Comparison of ENCODE assay signal across 8 cellular contexts in the genomic region with DNA sequence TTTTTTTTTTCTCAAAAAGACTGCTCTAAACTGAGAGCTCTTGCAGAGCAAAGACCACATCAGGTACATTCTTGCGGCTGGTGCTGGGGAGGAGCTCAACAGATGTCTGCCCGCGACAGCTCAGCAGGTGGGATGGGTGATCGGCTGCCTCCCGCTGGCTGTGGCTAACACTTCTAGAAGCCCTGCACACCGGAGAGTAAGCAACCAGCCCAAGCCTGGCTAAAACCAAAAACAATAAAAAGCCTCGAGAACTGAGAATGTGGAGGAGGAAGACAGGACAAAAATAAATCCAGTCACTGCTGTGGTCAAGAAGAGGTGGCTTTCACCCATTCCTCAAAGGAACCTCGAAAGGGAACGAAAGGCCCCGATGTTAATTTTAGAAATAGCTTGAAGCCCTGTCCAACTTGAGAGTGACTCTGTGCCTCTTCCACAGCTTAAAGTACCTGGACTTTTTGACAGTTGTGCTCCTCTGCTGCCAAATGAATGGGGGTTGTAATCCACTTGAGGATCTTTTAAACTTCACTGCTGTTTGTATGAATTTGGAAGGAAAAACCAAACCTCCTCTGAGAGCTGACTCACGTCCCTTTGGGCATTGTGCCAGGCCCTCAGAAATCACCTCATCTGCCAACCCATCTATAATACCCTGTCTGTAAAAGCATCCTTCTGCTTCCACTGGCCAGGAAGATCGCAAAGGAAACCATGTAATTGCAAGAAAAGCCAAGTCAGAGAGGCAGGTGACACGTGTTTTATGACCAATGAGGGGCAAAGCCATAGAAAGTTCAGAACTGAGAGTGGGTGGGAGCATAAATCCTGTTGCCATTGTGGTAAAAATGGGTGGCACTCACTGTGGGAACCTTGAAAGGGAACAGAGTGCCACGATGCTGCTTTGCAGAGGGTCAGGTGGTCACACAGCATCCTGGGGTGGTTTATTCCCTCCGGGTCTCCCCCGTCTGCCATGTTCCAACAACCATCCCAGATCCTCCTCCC.
A peak's percentile ranks its signal among the peaks of the same experiment; 100 is the strongest.
DNase-seq lines count a peak whose midpoint lies in the region; ATAC-seq and TF ChIP-seq lines count a peak whose summit lies in the region.

No MANE protein-coding gene starts in this region.

- ATAC-seq in HG03439 (IDR thresholded peaks at IDR 0.05; ENCODE audit: unreplicated experiment), result peak; percentile 55

- H3K79me2 ChIP-seq in osteoblast (ENCODE audit: insufficient read depth, low read length), result no peaks in the 10 kb centered on the region

- CTCF ChIA-PET in RWPE1 (lab: Yijun Ruan, JAX), result no interaction called here

- H3K9me3 ChIP-seq in osteoblast (ENCODE audit: low read depth, low read length), result no peaks in the 10 kb centered on the region

- H3K36me3 ChIP-seq in osteoblast (ENCODE audit: insufficient read depth, low read length), result no peaks in the 10 kb centered on the region

- POLR2A ChIA-PET in RWPE1 (lab: Yijun Ruan, JAX; ENCODE audit: low non-redundant PET), result no interaction called here

- H2AFZ ChIP-seq in osteoblast (ENCODE audit: low read length), result no peak overlapping the region

- no peaks in the 10 kb centered on the region for H3K4me1 ChIP-seq in osteoblast (ENCODE audit: insufficient read depth, low read length)

- DNase-seq in AG10803 (ENCODE audit: low read depth) (peak; percentile 12), GM19240 (ENCODE audit: insufficient read length, low spot score) (peak; percentile 90), RWPE1 (ENCODE audit: low spot score) (peak; percentile 59), osteoblast (ENCODE audit: insufficient read length, low spot score, missing footprints) (peak; percentile 87), ureter (ENCODE audit: low spot score) (no peak), NOMO-1 treated with DMSO at 0.1 percent for 48 hours (lab: John Stamatoyannopoulos, UW; ENCODE audit: unreplicated experiment) (no peak)
- peak in 3 of 4 experiments; percentile 18 to 79 (median 70) for DNase-seq in activated naive CD4-positive, alpha-beta T cell (lab: John Stamatoyannopoulos, UW)

- H3K4me2 ChIP-seq in osteoblast (ENCODE audit: insufficient read depth, low read length), result no peak overlapping the region

- peaks cover 63% of the 10 kb centered on the region for H3K27me3 ChIP-seq in osteoblast (ENCODE audit: insufficient read depth, low read length)

- H3K27ac ChIP-seq in RWPE1, result no peak overlapping the region
- H3K27ac ChIP-seq in osteoblast (ENCODE audit: low read depth, low read length), result no peak overlapping the region

- TF ChIP-seq CTCF in AG10803 (conservative IDR thresholded peaks at IDR 0.05; ENCODE audit: low read length), result no peak
- TF ChIP-seq CTCF in RWPE1 (conservative IDR thresholded peaks at IDR 0.05; ENCODE audit: low read depth), result no peak
- TF ChIP-seq CTCF in osteoblast (IDR thresholded peaks at IDR 0.05; ENCODE audit: extremely low read depth, low read depth, low read length), result no peak

- no peak overlapping the region for H3K4me3 ChIP-seq in AG10803 (ENCODE audit: low read length)
- no peak overlapping the region for H3K4me3 ChIP-seq in osteoblast (ENCODE audit: insufficient read depth, low read length)

- H4K20me1 ChIP-seq in osteoblast (ENCODE audit: insufficient read depth, low read length), result no peaks in the 10 kb centered on the region

Comparison
In these comparisons a context has a peak if more than half of its experiments do, and no peak if none do; other contexts are left out.
1. DNase-seq: peak in AG10803 (single experiment), GM19240 (single experiment), RWPE1 (single experiment), activated naive CD4-positive, alpha-beta T cell (3 of 4) and osteoblast (single experiment); none in ureter (single experiment) and NOMO-1 treated with DMSO at 0.1 percent for 48 hours (single experiment).